Comparison of ENCODE assay signal across 2 cellular contexts in genomic region chr1:8227674-8228073, GRCh38.
TF ChIP-seq lines count a peak whose summit lies in the region.

No MANE protein-coding gene starts in this region.

TF ChIP-seq in K562, 482 proteins besides CTCF, POLR2A, EP300 and RAD21:
- TF ChIP-seq ZNF431 (CRISPR knock-in tag; IDR thresholded peaks at IDR 0.05): peak; percentile 90

TF ChIP-seq in HepG2, 621 proteins besides CTCF, POLR2A, EP300 and RAD21:
- TF ChIP-seq ZNF431 (CRISPR knock-in tag; IDR thresholded peaks at IDR 0.05; ENCODE audit: borderline replicate concordance, low read depth): peak; percentile 98
